Comparison of ENCODE assay signal across 2 cellular contexts in genomic region chr5:151675956-151676712, GRCh38.
TF ChIP-seq lines count a peak whose summit lies in the region.

No MANE protein-coding gene starts in this region.

TF ChIP-seq in GM23338, 12 proteins besides CTCF, POLR2A, EP300 and RAD21 (continued from another document):
- TF ChIP-seq ZNF462 (CRISPR knock-in tag; IDR thresholded peaks at IDR 0.05) (no peak), EZH2phosphoT487 (IDR thresholded peaks at IDR 0.05; ENCODE audit: unreplicated experiment) (no peak), JUNB (IDR thresholded peaks at IDR 0.05; ENCODE audit: unreplicated experiment) (no peak), NANOG (IDR thresholded peaks at IDR 0.05; ENCODE audit: borderline replicate concordance) (no peak), ETS1 (IDR thresholded peaks at IDR 0.05) (no peak), POLR2AphosphoS5 (IDR thresholded peaks at IDR 0.05; ENCODE audit: low read depth) (no peak), REST (IDR thresholded peaks at IDR 0.05; ENCODE audit: unreplicated experiment) (no peak), ZNF114 (CRISPR knock-in tag; IDR thresholded peaks at IDR 0.05) (no peak), CREB1 (CRISPR knock-in tag; IDR thresholded peaks at IDR 0.05; ENCODE audit: low read depth) (no peak), STAT1 (IDR thresholded peaks at IDR 0.05; ENCODE audit: unreplicated experiment) (no peak)

TF ChIP-seq in WTC11, 78 proteins besides CTCF, POLR2A, EP300 and RAD21 (continued from another document):
- TF ChIP-seq ATF6 (CRISPR knock-in tag; IDR thresholded peaks at IDR 0.05) = no peak
- TF ChIP-seq PREB (CRISPR knock-in tag; IDR thresholded peaks at IDR 0.05; ENCODE audit: borderline replicate concordance) = no peak
- TF ChIP-seq GTF2I (CRISPR knock-in tag; conservative IDR thresholded peaks at IDR 0.05) = no peak
- no peak for TF ChIP-seq ZMAT4 (CRISPR knock-in tag; IDR thresholded peaks at IDR 0.05)
- TF ChIP-seq EMX1 (CRISPR knock-in tag; IDR thresholded peaks at IDR 0.05) = no peak
- no peak for TF ChIP-seq SMAD4 (CRISPR knock-in tag; IDR thresholded peaks at IDR 0.05)
- TF ChIP-seq KAT7 (CRISPR knock-in tag; IDR thresholded peaks at IDR 0.05; ENCODE audit: borderline replicate concordance) = no peak
- no peak for TF ChIP-seq MLX (CRISPR knock-in tag; IDR thresholded peaks at IDR 0.05)
- no peak for TF ChIP-seq USF1 (CRISPR knock-in tag; IDR thresholded peaks at IDR 0.05)
- TF ChIP-seq JAZF1 (CRISPR knock-in tag; IDR thresholded peaks at IDR 0.05) = no peak
- no peak for TF ChIP-seq ERG (CRISPR knock-in tag; IDR thresholded peaks at IDR 0.05)
- TF ChIP-seq NFYB (CRISPR knock-in tag; conservative IDR thresholded peaks at IDR 0.05; ENCODE audit: low read depth) = no peak
- no peak for TF ChIP-seq ATF2 (CRISPR knock-in tag; IDR thresholded peaks at IDR 0.05; ENCODE audit: borderline replicate concordance, low read depth)
- TF ChIP-seq ZNF281 (CRISPR knock-in tag; IDR thresholded peaks at IDR 0.05) = no peak
